Comparison of ENCODE assay signal across 15 cellular contexts in genomic region chr10:89695307-89695706, GRCh38.
"Had no signal": no experiment of that assay in that cellular context is flagged by ENCODE, and none has a peak within 500 bp of the region (broad histone marks: within the 10 kb centered on the region; RNA-seq: fewer than 3 reads in every experiment).

No MANE protein-coding gene starts in this region.

- H3K9ac ChIP-seq: parathyroid adenoma had no signal

- H3K27me3 ChIP-seq: adrenal gland, sigmoid colon, testis, upper lobe of right lung had no signal

- H3K36me3 ChIP-seq: adrenal gland, sigmoid colon, upper lobe of right lung had no signal

- H3K27ac ChIP-seq: adrenal gland, parathyroid adenoma, sigmoid colon, testis, upper lobe of right lung had no signal

- ATAC-seq: activated CD4-positive, alpha-beta T cell treated with anti-CD3 and anti-CD28 coated beads for 36 hours; activated naive CD4-positive, alpha-beta T cell treated with anti-CD3 and anti-CD28 coated beads, Interleukin-2, amount 50 U/mL, for 72 hours; stimulated activated effector memory CD8-positive, alpha-beta T cell treated with anti-CD3 and anti-CD28 coated beads, Interleukin-12 subunit alpha, Interleukin-12 subunit beta, amount 100 ng/mL, for 72 hours; upper lobe of right lung had no signal

- H3K4me3 ChIP-seq: adrenal gland, sigmoid colon, testis, upper lobe of right lung had no signal

- H3K4me1 ChIP-seq: parathyroid adenoma, testis, upper lobe of right lung had no signal

- DNase-seq: activated CD4-positive, alpha-beta T cell treated with anti-CD3 and anti-CD28 coated beads for 36 hours; activated CD4-positive, alpha-beta T cell treated with anti-CD3 and anti-CD28 coated beads, Interleukin-2, amount 50 U/mL, for 48 hours; activated gamma-delta T cell treated with Interleukin-2 at 50 U/mL for 16 hours; adrenal gland; effector CD8-positive, alpha-beta T cell; kidney glomerular epithelial cell; mesenchymal stem cell; sigmoid colon; stimulated activated CD4-positive, alpha-beta T cell treated with anti-CD3 and anti-CD28 coated beads, Interleukin-4, amount 100 ng/mL, for 24 hours; testis; upper lobe of right lung had no signal

- H2AFZ ChIP-seq: parathyroid adenoma had no signal

- H3K79me2 ChIP-seq: parathyroid adenoma had no signal

- H3K9me3 ChIP-seq: adrenal gland, sigmoid colon, testis, upper lobe of right lung had no signal

- FAIRE-seq: TTC549 had no signal
